ENCODE assay signal across 18 cellular contexts in genomic region chr12:27672654-27673053, GRCh38. TPM values are rescaled to one million over a fixed set of nuclear protein-coding genes. Genes with fewer than 3 reads are reported as not detected.
"Had no signal": no experiment of that assay in that cellular context is flagged by ENCODE, and none has a peak within 500 bp of the region (broad histone marks: within the 10 kb centered on the region; RNA-seq: fewer than 3 reads in every experiment).

No MANE protein-coding gene starts in this region.

- ATAC-seq: activated CD4-positive, alpha-beta T cell treated with anti-CD3 and anti-CD28 coated beads for 36 hours; SK-N-SH treated with all-trans-retinoic acid at 6 μM for 48 hours; T-cell; WTC11 had no signal

- H3K9me3 ChIP-seq: upper lobe of left lung had no signal

- H3K27ac ChIP-seq: upper lobe of left lung had no signal

- H3K4me3 ChIP-seq: upper lobe of left lung had no signal

- DNase-seq: activated CD4-positive, alpha-beta T cell treated with anti-CD3 and anti-CD28 coated beads for 36 hours; activated CD4-positive, alpha-beta T cell treated with anti-CD3 and anti-CD28 coated beads, Interleukin-2, amount 50 U/mL, for 48 hours; activated gamma-delta T cell treated with Interleukin-2 at 50 U/mL for 16 hours; activated T-cell treated with anti-CD3 and anti-CD28 coated beads for 4 hours; central memory CD4-positive, alpha-beta T cell; effector CD4-positive, alpha-beta T cell; foreskin fibroblast; glutamatergic neuron; midbrain; nephron progenitor cell; nucleus accumbens; stimulated activated CD4-positive, alpha-beta T cell treated with anti-CD3 and anti-CD28 coated beads, Interleukin-2, amount 100 ng/mL, for 24 hours; stimulated activated naive CD4-positive, alpha-beta T cell treated with Interleukin-2 at 50 U/mL for 16 hours; substantia nigra; T-cell; upper lobe of left lung had no signal

- H3K27me3 ChIP-seq: upper lobe of left lung had no signal

RNA-seq across cellular contexts. Expression of gene REP15, which starts 23.6 kb away (rescaled TPM):
- total RNA-seq: activated CD4-positive, alpha-beta T cell treated with anti-CD3 and anti-CD28 coated beads for 36 hours had no signal
